Comparison of ENCODE assay signal across 24 cellular contexts in genomic region chr3:187061748-187062147, GRCh38.
DNase-seq lines count a peak whose midpoint lies in the region; ATAC-seq, FAIRE-seq and TF ChIP-seq lines count a peak whose summit lies in the region.
"Had no signal": no experiment of that assay in that cellular context is flagged by ENCODE, and none has a peak within 500 bp of the region (broad histone marks: within the 10 kb centered on the region; RNA-seq: fewer than 3 reads in every experiment).

No MANE protein-coding gene starts in this region.

- H3K36me3 ChIP-seq in breast epithelium = no peaks in the 10 kb centered on the region
- H3K36me3 ChIP-seq in OCI-LY3 (replicated peaks; ENCODE audit: low read depth, low read length) = peaks cover 50% of the 10 kb centered on the region
- peaks cover 22 to 38% of the 10 kb centered on the region in 2 experiments for H3K36me3 ChIP-seq in GM12878 (ENCODE audit: control insufficient read depth in 2 of 2, insufficient read depth in 2 of 2, low read length in 1 of 2)
- H3K36me3 ChIP-seq: uterus had no signal

- no peak for DNase-seq in MCF 10A (ENCODE audit: unreplicated experiment)
- DNase-seq in breast epithelium (ENCODE audit: low spot score in 2 of 2) = no peak
- DNase-seq in GM12878 (ENCODE audit: low read depth, low spot score) = no peak
- DNase-seq in sciatic nerve (ENCODE audit: low spot score) = no peak
- no peak for DNase-seq in NCI-H2196 treated with DMSO at 0.1 percent for 48 hours (lab: John Stamatoyannopoulos, UW; ENCODE audit: unreplicated experiment)
- no peak for DNase-seq in EL
- no peak for DNase-seq in NCI-H2081 treated with DMSO at 0.1 percent for 48 hours (lab: John Stamatoyannopoulos, UW)
- DNase-seq: activated CD4-positive, CD25-positive, alpha-beta regulatory T cell; activated CD8-positive, alpha-beta memory T cell treated with anti-CD3 and anti-CD28 coated beads for 24 hours; CD4-positive, alpha-beta memory T cell; DMS153; effector CD8-positive, alpha-beta T cell; foreskin melanocyte; GF-D8; hippocampal formation; left ventricle myocardium inferior; midbrain; NCI-H1694 treated with DMSO at 0.1 percent for 48 hours; uterus had no signal

- no peaks in the 10 kb centered on the region for H3K27me3 ChIP-seq in breast epithelium
- H3K27me3 ChIP-seq in OCI-LY3 (ENCODE audit: low read depth, low read length) = no peaks in the 10 kb centered on the region
- no peaks in the 10 kb centered on the region for H3K27me3 ChIP-seq in GM12878 (replicated peaks in 1 of 2; ENCODE audit: control insufficient read depth in 2 of 2, insufficient read depth in 2 of 2, low read length in 1 of 2)
- H3K27me3 ChIP-seq: body of pancreas, uterus had no signal

- no peak overlapping the region for H2AFZ ChIP-seq in OCI-LY3 (ENCODE audit: low read depth, low read length)
- no peak overlapping the region for H2AFZ ChIP-seq in GM12878 (ENCODE audit: control insufficient read depth, low read depth, low read length)

- H3K79me2 ChIP-seq in OCI-LY3 (ENCODE audit: low read length) (peaks cover 46% of the 10 kb centered on the region), GM12878 (ENCODE audit: control insufficient read depth, insufficient read depth, low read length) (peaks cover 44% of the 10 kb centered on the region)

- FAIRE-seq in GM12878 (lab: Jason Lieb, UNC) = no peak

- no peak overlapping the region for H3K4me3 Mint-ChIP-seq in MCF 10A (ENCODE audit: unreplicated experiment)
- H3K4me3 Mint-ChIP-seq: neural crest cell had no signal

- peaks cover 41% of the 10 kb centered on the region for H3K4me1 Mint-ChIP-seq in MCF 10A (ENCODE audit: insufficient read depth, unreplicated experiment)

- POLR2A ChIA-PET in MCF 10A (lab: Yijun Ruan, JAX) = interaction anchor here (0.6 to 1.8 kb wide), 8 partner anchors 36 to 257 kb away, joined by 3 to 8 read pairs (median 4); no protein-coding TSS in a partner anchor
- POLR2A ChIA-PET in GM12878 (lab: Charles Lee) = interaction anchor here (0.5 to 1.2 kb wide), 2 partner anchors 8 to 91 kb away, joined by 3 read pairs; no protein-coding TSS in a partner anchor

- TF ChIP-seq EP300 in GM12878 (IDR thresholded peaks at IDR 0.05; ENCODE audit: borderline replicate concordance in 1 of 2, control insufficient read depth in 1 of 2, low read depth in 2 of 2, low read length in 2 of 2) = no peak

- peaks cover 6% of the 10 kb centered on the region; the same call in 1 of the 2 replicates for H4K20me1 ChIP-seq in OCI-LY3 (ENCODE audit: insufficient read depth, low read length)
- H4K20me1 ChIP-seq in GM12878 (ENCODE audit: control insufficient read depth, insufficient read depth) = no peaks in the 10 kb centered on the region; the same call in 1 of the 2 replicates

- H3K4me2 ChIP-seq in OCI-LY3 (ENCODE audit: low read length) = no peak overlapping the region
- H3K4me2 ChIP-seq in GM12878 (ENCODE audit: control insufficient read depth, insufficient read depth) = 0 out of 2 replicates have a peak overlapping the region, but pooled peaks have one; percentile 9

- in situ Hi-C loops in GM12878 (cut with MboI) = no loop called here

- BruUV-seq in MCF 10A (replicated peaks; lab: Mats Ljungman, UMichigan) (no TSS peak), GM12878 (replicated peaks; lab: Mats Ljungman, UMichigan) (no TSS peak)

- peaks cover 6% of the 10 kb centered on the region for H3K36me3 Mint-ChIP-seq in MCF 10A (ENCODE audit: insufficient read depth, unreplicated experiment)

- no peaks in the 10 kb centered on the region for H3K27me3 Mint-ChIP-seq in MCF 10A (ENCODE audit: insufficient read depth, unreplicated experiment)
- H3K27me3 Mint-ChIP-seq: CD4-positive, alpha-beta memory T cell had no signal

- H3K9ac ChIP-seq in OCI-LY3 (ENCODE audit: low read length) (no peak overlapping the region), GM12878 (ENCODE audit: control insufficient read depth, insufficient read depth, low read length) (no peak overlapping the region)

- WGBS in GM12878 (ENCODE audit: insufficient coverage, insufficient replicate concordance, low lambda C conversion rate, missing lambda C conversion rate) = 78% methylated on average over 3 of the region's 3 CpGs

- no peak overlapping the region for H3K4me3 ChIP-seq in breast epithelium
- no peak overlapping the region for H3K4me3 ChIP-seq in OCI-LY3 (ENCODE audit: low read length)
- H3K4me3 ChIP-seq in GM12878 = no peak overlapping the region
- H3K4me3 ChIP-seq: body of pancreas, HAP-1, left ventricle myocardium inferior, uterus had no signal

- H3K9me3 ChIP-seq in breast epithelium = no peaks in the 10 kb centered on the region
- no peaks in the 10 kb centered on the region; the same call in 1 of the 2 replicates for H3K9me3 ChIP-seq in OCI-LY3 (ENCODE audit: insufficient read depth, low read length)
- H3K9me3 ChIP-seq in GM12878 (replicated peaks; ENCODE audit: control insufficient read depth, insufficient read depth, low read length) = no peaks in the 10 kb centered on the region; the same call in 1 of the 3 replicates
- H3K9me3 ChIP-seq: body of pancreas, HAP-1, uterus had no signal

- SMC1A ChIA-PET in GM12878 (lab: Charles Lee; ENCODE audit: uncharacterized antibody, unreplicated experiment) = interaction anchor here (1.3 kb wide), 1 partner anchor 29 kb away, joined by 3 read pairs; no protein-coding TSS in a partner anchor

- H3K27ac ChIP-seq in breast epithelium = peak overlapping the region in 1 of 2 donors; percentile 79
- H3K27ac ChIP-seq in OCI-LY3 (ENCODE audit: low read length) = peak overlapping the region; percentile 3; the same call in 1 of the 2 replicates
- H3K27ac ChIP-seq in GM12878 (ENCODE audit: control insufficient read depth, insufficient read depth) = no peak overlapping the region
- H3K27ac ChIP-seq: left ventricle myocardium inferior, uterus had no signal

- CTCF ChIA-PET in MCF 10A (lab: Yijun Ruan, JAX) = interaction anchor here (0.6 kb wide), 1 partner anchor 270 kb away, joined by 3 read pairs; no protein-coding TSS in a partner anchor
- CTCF ChIA-PET in GM12878 (lab: Yijun Ruan, JAX) = interaction anchor here (0.7 to 1.4 kb wide), 2 partner anchors 17 to 34 kb away, joined by 3 to 5 read pairs; no protein-coding TSS in a partner anchor

- H3K27ac Mint-ChIP-seq in MCF 10A (ENCODE audit: low read depth, unreplicated experiment) = peak overlapping the region; percentile 92

- no peaks in the 10 kb centered on the region for H3K9me3 Mint-ChIP-seq in MCF 10A (ENCODE audit: unreplicated experiment)

- RAD21 ChIA-PET in GM12878 (lab: Charles Lee; ENCODE audit: unreplicated experiment) = interaction anchor here (1.5 kb wide), 1 partner anchor 29 kb away, joined by 3 read pairs; no protein-coding TSS in a partner anchor

- TF ChIP-seq RAD21 in GM12878 (IDR thresholded peaks at IDR 0.05; ENCODE audit: insufficient read depth, low read depth, low read length) = no peak

- H3K4me1 ChIP-seq in breast epithelium (peaks cover 4 to 10% of the 10 kb centered on the region in 2 donors), OCI-LY3 (ENCODE audit: low read length) (peaks cover 54% of the 10 kb centered on the region), GM12878 (ENCODE audit: control insufficient read depth, insufficient read depth, low read length) (peaks cover 46% of the 10 kb centered on the region)
- H3K4me1 ChIP-seq: uterus had no signal

- TF ChIP-seq CTCF in MCF 10A (IDR thresholded peaks at IDR 0.05; ENCODE audit: unreplicated experiment) (no peak), breast epithelium (IDR thresholded peaks at IDR 0.05) (no peak), OCI-LY3 (IDR thresholded peaks at IDR 0.05; ENCODE audit: low read depth, low read length) (no peak), GM12878 (IDR thresholded peaks at IDR 0.05 in 2 of 3, conservative IDR thresholded peaks at IDR 0.05 in 1 of 3; ENCODE audit: control insufficient read depth in 2 of 3, extremely low read depth in 1 of 3, insufficient read depth in 1 of 3, low read depth in 3 of 3, low read length in 3 of 3) (no peak)

- TF ChIP-seq POLR2A in breast epithelium (IDR thresholded peaks at IDR 0.05) (no peak), GM12878 (IDR thresholded peaks at IDR 0.05; ENCODE audit: low read depth, low read length) (no peak)

- intact Hi-C loops in MCF 10A (cut with micrococcal nuclease) = loop anchor here (5.0 kb wide), 1 partner anchor 129 kb away; the partner anchor contains the start of gene ST6GAL1
- intact Hi-C loops in breast epithelium (cut with DNase I; ENCODE audit: low total_unique reads) = no loop called here
- intact Hi-C loops in GM12878 (cut with micrococcal nuclease; ENCODE audit: unreplicated experiment) = no loop called here
- intact Hi-C loops in sciatic nerve (cut with DNase I) = no loop called here

- ATAC-seq in GM12878 = no peak
- no peak for ATAC-seq in sciatic nerve
- ATAC-seq: body of pancreas, esophagus mucosa had no signal

TF ChIP-seq in GM12878, 131 proteins besides CTCF, POLR2A, EP300 and RAD21:
- no peak for TF ChIP-seq SREBF1 (IDR thresholded peaks at IDR 0.05; ENCODE audit: low read length)
- TF ChIP-seq MXI1 (IDR thresholded peaks at IDR 0.05; ENCODE audit: low read depth, low read length) = no peak
- TF ChIP-seq BMI1 (IDR thresholded peaks at IDR 0.05; ENCODE audit: borderline replicate concordance) = no peak
- TF ChIP-seq FOS (IDR thresholded peaks at IDR 0.05; ENCODE audit: borderline replicate concordance, extremely low read depth, insufficient read length) = no peak
- no peak for TF ChIP-seq RBBP5 (conservative IDR thresholded peaks at IDR 0.05)
- TF ChIP-seq TCF3 (IDR thresholded peaks at IDR 0.05; ENCODE audit: borderline replicate concordance, insufficient read depth, low read depth, low read length) = no peak
- TF ChIP-seq POLR2AphosphoS5 (IDR thresholded peaks at IDR 0.05; ENCODE audit: low read length) = no peak
- no peak for TF ChIP-seq ZNF622 (IDR thresholded peaks at IDR 0.05)
- TF ChIP-seq NFYA (IDR thresholded peaks at IDR 0.05; ENCODE audit: borderline replicate concordance, low read depth, low read length) = no peak
- no peak for TF ChIP-seq BACH1 (IDR thresholded peaks at IDR 0.05; ENCODE audit: borderline replicate concordance)
- no peak for TF ChIP-seq CBX5 (IDR thresholded peaks at IDR 0.05; ENCODE audit: low read depth)
- no peak for TF ChIP-seq BHLHE40 (IDR thresholded peaks at IDR 0.05; ENCODE audit: borderline replicate concordance in 1 of 2, low read depth in 2 of 2, low read length in 1 of 2)
